Comparison of ENCODE assay signal across 1 cellular context in genomic region chr10:126899529-126899928, GRCh38. TPM values are rescaled to one million over a fixed set of nuclear protein-coding genes. Genes with fewer than 3 reads are reported as not detected.
"Had no signal": no experiment of that assay in that cellular context is flagged by ENCODE, and none has a peak within 500 bp of the region (broad histone marks: within the 10 kb centered on the region; RNA-seq: fewer than 3 reads in every experiment).

No MANE protein-coding gene starts in this region.

RNA-seq across cellular contexts. Expression of gene DOCK1, which starts 5.7 kb away (rescaled TPM):
- polyA plus RNA-seq: IgD-negative memory B cell had no signal
